8 cellular contexts compared by ENCODE assay signal in genomic region chr5:126777257-126777973, GRCh38. TPM values are rescaled to one million over a fixed set of nuclear protein-coding genes. Genes with fewer than 3 reads are reported as not detected.
DNase-seq lines count a peak whose midpoint lies in the region; ATAC-seq and TF ChIP-seq lines count a peak whose summit lies in the region.

No MANE protein-coding gene starts in this region.

- ATAC-seq in GM21723 (IDR thresholded peaks at IDR 0.05; ENCODE audit: unreplicated experiment) (peak; percentile 6), lower lobe of right lung (peak; percentile 67 to 70), HG03139 (IDR thresholded peaks at IDR 0.05; ENCODE audit: unreplicated experiment) (no peak)

- TF ChIP-seq CTCF in dorsolateral prefrontal cortex (IDR thresholded peaks at IDR 0.05 in 54 of 56, conservative IDR thresholded peaks at IDR 0.05 in 2 of 56; ENCODE audit: low read depth in 1 of 56, partially characterized antibody in 56 of 56) (peak in 4 of 56 donors; percentile 3 to 10 (median 4)), lower lobe of right lung (IDR thresholded peaks at IDR 0.05) (peak; percentile 12)

- H3K27me3 ChIP-seq in dorsolateral prefrontal cortex, result no peaks in the 10 kb centered on the region
- no peaks in the 10 kb centered on the region for H3K27me3 ChIP-seq in lower lobe of right lung (ENCODE audit: low read depth)

- intact Hi-C loops in dorsolateral prefrontal cortex (cut with DNase I) (loop anchor here (2.0 to 10.0 kb wide), 6 partner anchors 100 to 433 kb away; partner anchors contain the start of genes ALDH7A1 (in 1 of the 2), MARCHF3 (in 1 of the 2) and PHAX (in 1 of the 2)), lower lobe of right lung (cut with DNase I) (no loop called here)

- H3K4me3 ChIP-seq in dorsolateral prefrontal cortex (peak overlapping the region; percentile 46 to 96 (median 86)), lower lobe of right lung (peak overlapping the region; percentile 88)

- peaks cover 17% of the 10 kb centered on the region for H3K4me1 ChIP-seq in lower lobe of right lung

- H3K27ac ChIP-seq in dorsolateral prefrontal cortex (peak overlapping the region; percentile 53 to 96 (median 90)), lower lobe of right lung (peak overlapping the region; percentile 93)

- H3K9me3 ChIP-seq in lower lobe of right lung, result no peaks in the 10 kb centered on the region

- no peaks in the 10 kb centered on the region for H3K36me3 ChIP-seq in lower lobe of right lung

- DNase-seq in DMS114 treated with DMSO at 0.1 percent for 48 hours (lab: John Stamatoyannopoulos, UW; ENCODE audit: unreplicated experiment) (peak; percentile 57), NAMALWA (ENCODE audit: low spot score) (peak; percentile 80), dorsolateral prefrontal cortex (peak; percentile 25 to 76 (median 61)), lower lobe of right lung (peak; percentile 77)
- DNase-seq in activated CD4-positive, alpha-beta T cell treated with anti-CD3 and anti-CD28 coated beads, Interleukin-2, amount 50 U/mL, for 1 hour, result peak; percentile 57
- DNase-seq in stimulated activated CD4-positive, alpha-beta T cell treated with anti-CD3 and anti-CD28 coated beads, Interleukin-4, amount 100 ng/mL, for 24 hours, result peak; percentile 58

RNA-seq across cellular contexts. Expression of gene LMNB1, which starts 0.5 kb away (rescaled TPM):
- 10 to 100 TPM in 33 of 120 experiments, 1 to 10 TPM in 87; 4.1 to 22.3 (median 8.6) TPM for total RNA-seq in dorsolateral prefrontal cortex
- 13.5 TPM for total RNA-seq in lower lobe of right lung
